ENCODE assay signal across 13 cellular contexts in genomic region chr7:117517194-117517593, GRCh38. TPM values are rescaled to one million over a fixed set of nuclear protein-coding genes. Genes with fewer than 3 reads are reported as not detected.
"Had no signal": no experiment of that assay in that cellular context is flagged by ENCODE, and none has a peak within 500 bp of the region (broad histone marks: within the 10 kb centered on the region; RNA-seq: fewer than 3 reads in every experiment).

No MANE protein-coding gene starts in this region.

RNA-seq across cellular contexts. Expression of gene CFTR, which starts 37.4 kb away (rescaled TPM):
- total RNA-seq: activated B cell treated with CpG ODN at 0.5 μM for 24 hours; activated CD4-positive, alpha-beta memory T cell treated with anti-CD3 and anti-CD28 coated beads for 36 hours; activated CD4-positive, alpha-beta memory T cell treated with anti-CD3 and anti-CD28 coated beads, Interleukin-2, amount 10 ng/mL, durations not matched to agents 7 days and 5 days; activated CD4-positive, alpha-beta T cell treated with anti-CD3 and anti-CD28 coated beads for 36 hours; activated CD4-positive, alpha-beta T cell treated with anti-CD3 and anti-CD28 coated beads, Interleukin-2, amount 10 ng/mL, durations not matched to agents 24 days and 14 days; activated CD4-positive, alpha-beta T cell treated with anti-CD3 and anti-CD28 coated beads, Interleukin-2, amount 10 ng/mL, durations not matched to agents 7 days and 5 days; activated CD8-positive, alpha-beta memory T cell treated with anti-CD3 and anti-CD28 coated beads for 36 hours; activated CD8-positive, alpha-beta memory T cell treated with anti-CD3 and anti-CD28 coated beads, Interleukin-2, amount 10 ng/mL, durations not matched to agents 7 days and 5 days; activated CD8-positive, alpha-beta T cell treated with anti-CD3 and anti-CD28 coated beads for 36 hours; activated CD8-positive, alpha-beta T cell treated with anti-CD3 and anti-CD28 coated beads, Interleukin-2, amount 10 ng/mL, durations not matched to agents 7 days and 5 days; T-helper 1 cell treated with Interleukin-12 subunit alpha and Interleukin-12 subunit beta and Interleukin-4 antibody, amounts not matched to agents 30 ng/mL and 1 ng/mL, for 36 hours; T-helper 17 cell; T-helper 2 cell treated with Interferon-gamma antibody and Interleukin-4, amounts not matched to agents 100 ng/mL and 5 ng/mL, for 36 hours had no signal
